In the genomic region with DNA sequence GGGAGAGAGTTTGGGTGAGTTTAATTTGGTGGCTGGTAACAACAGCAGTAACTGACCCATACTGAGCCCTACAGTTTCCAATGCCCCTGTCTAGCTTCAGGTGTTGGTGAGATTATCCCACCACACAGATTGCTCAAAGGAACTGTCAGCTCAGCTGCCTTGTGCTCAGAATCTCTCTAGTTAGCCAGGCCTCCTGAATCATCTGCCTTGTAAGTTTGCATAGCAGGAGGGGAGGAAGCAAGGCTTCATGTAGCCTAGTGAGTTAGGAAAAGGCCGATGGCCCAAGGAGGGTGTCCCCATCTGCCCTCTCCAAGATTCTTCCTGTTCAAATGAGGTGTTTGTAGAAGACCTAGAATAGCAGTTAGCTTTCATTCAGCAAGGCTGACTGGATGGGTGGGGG, we compare ENCODE assay signal across 1 cellular context.
TF ChIP-seq lines count a peak whose summit lies in the region.

No MANE protein-coding gene starts in this region.

TF ChIP-seq in HepG2, 621 proteins besides CTCF, POLR2A, EP300 and RAD21 (continued from another document):
- no peak for TF ChIP-seq HNF1B (CRISPR knock-in tag; IDR thresholded peaks at IDR 0.05)
- no peak for TF ChIP-seq TBX2 (CRISPR knock-in tag; IDR thresholded peaks at IDR 0.05; ENCODE audit: borderline replicate concordance)
- no peak for TF ChIP-seq HOXA3 (CRISPR knock-in tag; IDR thresholded peaks at IDR 0.05)
- no peak for TF ChIP-seq NFATC3 (CRISPR knock-in tag; IDR thresholded peaks at IDR 0.05)
- TF ChIP-seq ZNF75D (CRISPR knock-in tag; IDR thresholded peaks at IDR 0.05; ENCODE audit: borderline replicate concordance), result no peak
- no peak for TF ChIP-seq MNT (IDR thresholded peaks at IDR 0.05)
- no peak for TF ChIP-seq FOXM1 (CRISPR knock-in tag; IDR thresholded peaks at IDR 0.05)
- TF ChIP-seq ZNF570 (CRISPR knock-in tag; IDR thresholded peaks at IDR 0.05; ENCODE audit: borderline replicate concordance), result no peak
- TF ChIP-seq ZNF703 (CRISPR knock-in tag; IDR thresholded peaks at IDR 0.05; ENCODE audit: borderline replicate concordance), result no peak
TF ChIP-seq in HepG2: peak in this region for 0.
